In the genomic region with DNA sequence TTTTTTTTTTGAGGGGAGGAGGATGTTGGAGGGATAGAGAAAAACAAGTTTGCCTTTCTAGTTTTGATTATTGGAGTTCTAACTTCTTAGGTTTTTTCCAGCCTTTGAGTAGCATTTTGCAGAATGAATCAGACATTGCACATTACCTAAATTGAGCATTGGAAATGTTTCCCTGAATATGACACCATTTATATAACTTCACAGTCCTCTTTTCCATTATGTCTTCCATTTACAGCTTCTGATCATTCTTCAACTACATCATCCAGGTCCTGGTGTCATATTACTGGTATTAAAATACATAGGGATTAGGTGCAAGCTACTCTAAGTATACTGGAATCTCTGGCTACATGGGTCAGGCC, we compare ENCODE assay signal across 18 cellular contexts.
A peak's percentile ranks its signal among the peaks of the same experiment; 100 is the strongest.
DNase-seq lines count a peak whose midpoint lies in the region; ATAC-seq, FAIRE-seq and TF ChIP-seq lines count a peak whose summit lies in the region.
"Had no signal": no experiment of that assay in that cellular context is flagged by ENCODE, and none has a peak within 500 bp of the region (broad histone marks: within the 10 kb centered on the region; RNA-seq: fewer than 3 reads in every experiment).

No MANE protein-coding gene starts in this region.

- CTCF ChIA-PET in SK-N-SH (lab: Yijun Ruan, JAX): no interaction called here

- peaks cover 86% of the 10 kb centered on the region for H3K4me1 ChIP-seq in ACC112 (ENCODE audit: control insufficient read depth, insufficient read depth, low read length, unreplicated experiment)
- peaks cover 30% of the 10 kb centered on the region for H3K4me1 ChIP-seq in keratinocyte (ENCODE audit: control insufficient read depth, extremely low read depth, insufficient read depth, low read length)
- peaks cover 0 to 56% of the 10 kb centered on the region in 2 experiments; a peak in 3 of 4 replicates for H3K4me1 ChIP-seq in SK-N-SH (ENCODE audit: control insufficient read depth in 1 of 2, insufficient read depth in 2 of 2, low read depth in 1 of 2, low read length in 1 of 2)

- peak; percentile 55 for ATAC-seq in activated T-helper 17 cell treated with anti-CD3 and anti-CD28 coated beads, Interleukin-2, amount 50 U/mL, for 72 hours (replicated peaks)
- no peak for ATAC-seq in GM21447 (IDR thresholded peaks at IDR 0.05; ENCODE audit: unreplicated experiment)
- ATAC-seq: T-helper 17 cell had no signal

- peaks cover 17% of the 10 kb centered on the region for H3K4me1 Mint-ChIP-seq in activated T-helper 17 cell treated with anti-CD3 and anti-CD28 coated beads, Interleukin-2, amount 50 U/mL, for 72 hours

- H3K27me3 Mint-ChIP-seq in activated T-helper 17 cell treated with anti-CD3 and anti-CD28 coated beads, Interleukin-2, amount 50 U/mL, for 72 hours: no peaks in the 10 kb centered on the region
- H3K27me3 Mint-ChIP-seq: T-helper 17 cell had no signal

- peak overlapping the region; percentile 85 for H3K27ac ChIP-seq in ACC112 (ENCODE audit: low read depth, low read length)
- H3K27ac ChIP-seq in keratinocyte (ENCODE audit: control insufficient read depth, insufficient read depth, low read length): no peak overlapping the region
- no peak overlapping the region for H3K27ac ChIP-seq in SK-N-SH (ENCODE audit: low read depth in 2 of 2, low read length in 1 of 2)
- H3K27ac ChIP-seq: breast epithelium, RWPE1 had no signal

- H3F3A ChIP-seq in SK-N-SH (replicated peaks; ENCODE audit: insufficient read depth): peaks cover 11% of the 10 kb centered on the region

- no peak overlapping the region for H3K4me2 ChIP-seq in keratinocyte (ENCODE audit: control insufficient read depth, extremely low read depth, insufficient read depth, low read depth, low read length)
- H3K4me2 ChIP-seq in SK-N-SH: no peak overlapping the region

- H3K9me1 ChIP-seq in keratinocyte (ENCODE audit: control insufficient read depth, extremely low read depth, insufficient read depth, low read length): no peaks in the 10 kb centered on the region

- H3K9ac ChIP-seq in keratinocyte (ENCODE audit: control insufficient read depth, extremely low read depth, insufficient read depth, low read length) (no peak overlapping the region), SK-N-SH (no peak overlapping the region)

- FAIRE-seq in GM12892 (lab: Jason Lieb, UNC): peak; percentile 84
- FAIRE-seq in keratinocyte (lab: Jason Lieb, UNC): peak; percentile 65
- FAIRE-seq: endometrium had no signal

- TF ChIP-seq CTCF in keratinocyte (optimal IDR thresholded peaks at IDR 0.05 in 1 of 3, IDR thresholded peaks at IDR 0.05 in 1 of 3, conservative IDR thresholded peaks at IDR 0.05 in 1 of 3; ENCODE audit: extremely low read depth in 1 of 3, insufficient read depth in 2 of 3, low read length in 3 of 3) (no peak), SK-N-SH (IDR thresholded peaks at IDR 0.05) (no peak)

- H3K27me3 ChIP-seq in ACC112 (ENCODE audit: insufficient read depth, low read length) (no peaks in the 10 kb centered on the region), keratinocyte (ENCODE audit: control insufficient read depth, extremely low read depth, insufficient read depth, low read length) (no peaks in the 10 kb centered on the region), SK-N-SH (ENCODE audit: insufficient read depth) (no peaks in the 10 kb centered on the region)
- H3K27me3 ChIP-seq: breast epithelium, transverse colon had no signal

- H3K27ac Mint-ChIP-seq in activated T-helper 17 cell treated with anti-CD3 and anti-CD28 coated beads, Interleukin-2, amount 50 U/mL, for 72 hours: peak overlapping the region; percentile 91
- H3K27ac Mint-ChIP-seq: T-helper 17 cell had no signal

- H3K9me3 ChIP-seq in keratinocyte (ENCODE audit: control insufficient read depth, low read depth, low read length) (no peaks in the 10 kb centered on the region), SK-N-SH (no peaks in the 10 kb centered on the region)
- H3K9me3 ChIP-seq: breast epithelium, transverse colon had no signal

- H3K4me3 Mint-ChIP-seq in activated T-helper 17 cell treated with anti-CD3 and anti-CD28 coated beads, Interleukin-2, amount 50 U/mL, for 72 hours: peak overlapping the region; percentile 54
- H3K4me3 Mint-ChIP-seq: T-helper 17 cell had no signal

- H3K9me3 Mint-ChIP-seq in activated T-helper 17 cell treated with anti-CD3 and anti-CD28 coated beads, Interleukin-2, amount 50 U/mL, for 72 hours: no peaks in the 10 kb centered on the region

- intact Hi-C loops in posterior vena cava (cut with DNase I): no loop called here

- H3K79me2 ChIP-seq in ACC112 (ENCODE audit: control insufficient read depth, insufficient read depth, low read length, unreplicated experiment) (no peaks in the 10 kb centered on the region), keratinocyte (ENCODE audit: control insufficient read depth, insufficient read depth, low read length) (no peaks in the 10 kb centered on the region), SK-N-SH (ENCODE audit: insufficient read depth) (no peaks in the 10 kb centered on the region)

- DNase-seq in GM12892 (ENCODE audit: insufficient read length): no peak
- no peak for DNase-seq in keratinocyte (ENCODE audit: low read depth, low spot score)
- DNase-seq in SK-N-SH: no peak
- no peak for DNase-seq in germinal center (ENCODE audit: low spot score)
- no peak for DNase-seq in posterior vena cava (ENCODE audit: low spot score)
- DNase-seq: activated effector memory CD4-positive, alpha-beta T cell treated with Interleukin-2 at 50 U/mL for 16 hours; kidney glomerular epithelial cell; NCI-H146; NCI-H526 treated with DMSO at 0.1 percent for 48 hours; posterior cingulate gyrus; T-helper 17 cell; transverse colon had no signal

- H3K4me3 ChIP-seq in ACC112 (ENCODE audit: low read depth, low read length): no peak overlapping the region
- no peak overlapping the region for H3K4me3 ChIP-seq in keratinocyte (ENCODE audit: control insufficient read depth in 2 of 3, extremely low read depth in 1 of 3, insufficient read depth in 2 of 3, low read depth in 1 of 3, low read length in 3 of 3)
- H3K4me3 ChIP-seq in SK-N-SH (ENCODE audit: low read depth in 2 of 2, low read length in 1 of 2): no peak overlapping the region
- H3K4me3 ChIP-seq: breast epithelium, transverse colon had no signal

- TF ChIP-seq POLR2A in GM12892 (IDR thresholded peaks at IDR 0.05; ENCODE audit: low read depth, low read length): no peak

- TF ChIP-seq RAD21 in SK-N-SH (IDR thresholded peaks at IDR 0.05; ENCODE audit: low read length): no peak

- TF ChIP-seq EP300 in SK-N-SH (IDR thresholded peaks at IDR 0.05; ENCODE audit: borderline replicate concordance in 1 of 2, low read depth in 1 of 2, low read length in 1 of 2): no peak

- H3K36me3 Mint-ChIP-seq in activated T-helper 17 cell treated with anti-CD3 and anti-CD28 coated beads, Interleukin-2, amount 50 U/mL, for 72 hours (ENCODE audit: low read depth): peaks cover 32% of the 10 kb centered on the region

- H3K9me2 ChIP-seq in SK-N-SH: no peaks in the 10 kb centered on the region

- H2AFZ ChIP-seq in ACC112 (ENCODE audit: low read length, unreplicated experiment) (no peak overlapping the region), keratinocyte (ENCODE audit: control insufficient read depth, low read length) (no peak overlapping the region), SK-N-SH (ENCODE audit: low read depth) (no peak overlapping the region)

- POLR2A ChIA-PET in SK-N-SH (lab: Yijun Ruan, JAX): no interaction called here

- dilution Hi-C loops in keratinocyte (cut with MboI; ENCODE audit: extremely low pct_ligation_motif_present, low sequenced_read_pairs): no loop called here

- H3K36me3 ChIP-seq in ACC112 (ENCODE audit: insufficient read depth, low read length) (no peaks in the 10 kb centered on the region), keratinocyte (ENCODE audit: control insufficient read depth in 2 of 2, extremely low read depth in 1 of 2, insufficient read depth in 2 of 2, low read length in 2 of 2) (peaks cover 0 to 1% of the 10 kb centered on the region in 2 experiments), SK-N-SH (replicated peaks in 1 of 2; ENCODE audit: control insufficient read depth in 1 of 2, insufficient read depth in 2 of 2, low read length in 1 of 2) (peaks cover 15 to 47% of the 10 kb centered on the region in 2 experiments)
- H3K36me3 ChIP-seq: breast epithelium had no signal

- H4K20me1 ChIP-seq in keratinocyte (ENCODE audit: control insufficient read depth, extremely low read depth, insufficient read depth, low read length) (no peaks in the 10 kb centered on the region), SK-N-SH (ENCODE audit: insufficient read depth) (no peaks in the 10 kb centered on the region)

TF ChIP-seq in SK-N-SH, 30 proteins besides CTCF, POLR2A, EP300 and RAD21:
- TF ChIP-seq RXRA (IDR thresholded peaks at IDR 0.05; ENCODE audit: borderline replicate concordance, low read depth): no peak
- no peak for TF ChIP-seq TEAD4 (IDR thresholded peaks at IDR 0.05; ENCODE audit: borderline replicate concordance, insufficient read depth)
- TF ChIP-seq SIN3A (IDR thresholded peaks at IDR 0.05; ENCODE audit: borderline replicate concordance, low read depth, low read length): no peak
